8 cellular contexts compared by ENCODE assay signal in the genomic region with DNA sequence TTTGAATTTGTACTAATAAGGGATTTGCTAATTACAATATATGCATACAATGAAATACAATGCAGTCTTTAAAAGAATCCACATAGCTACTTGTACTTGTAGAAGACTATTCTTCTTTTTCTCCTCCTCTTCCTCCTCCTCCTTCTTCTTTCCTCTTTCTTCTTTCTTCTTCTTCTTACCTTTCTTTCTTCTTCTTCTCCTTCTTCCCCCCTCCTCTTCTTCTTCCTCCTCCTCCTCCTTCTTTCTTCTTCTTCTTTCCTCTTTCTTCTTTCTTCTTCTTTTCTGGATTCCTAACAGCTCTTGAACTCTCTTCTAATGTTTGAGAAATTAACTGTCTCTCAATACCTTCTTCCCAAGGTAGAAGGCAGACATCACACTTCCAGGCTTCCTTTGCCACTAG. TPM values are rescaled to one million over a fixed set of nuclear protein-coding genes. Genes with fewer than 3 reads are reported as not detected.
"Had no signal": no experiment of that assay in that cellular context is flagged by ENCODE, and none has a peak within 500 bp of the region (broad histone marks: within the 10 kb centered on the region; RNA-seq: fewer than 3 reads in every experiment).

No MANE protein-coding gene starts in this region.

- DNase-seq: GM23248, GOT3, H7, H9, HCEC 1CT, HFFc6 had no signal

- ATAC-seq: HCT116 had no signal

- H3K9me3 Mint-ChIP-seq: H9, HFFc6 had no signal

- H3K4me1 ChIP-seq: HAP-1 had no signal

- H3K36me3 ChIP-seq: HAP-1 had no signal

- H3K4me3 ChIP-seq: GM23248, HAP-1 had no signal

- H3K9ac ChIP-seq: GM23248 had no signal

- H3K4me3 Mint-ChIP-seq: H9, HFFc6 had no signal

- H3K9me3 ChIP-seq: HAP-1 had no signal

- H3K27ac ChIP-seq: GM23248 had no signal

- H3K27ac Mint-ChIP-seq: H9, HFFc6 had no signal

- H2AFZ ChIP-seq: GM23248 had no signal

RNA-seq across cellular contexts. Expression of a gene that starts 29.3 kb away (rescaled TPM):
- total RNA-seq: GM23248, HFFc6 had no signal
- polyA plus RNA-seq: GM23248 had no signal
